In the genomic region with DNA sequence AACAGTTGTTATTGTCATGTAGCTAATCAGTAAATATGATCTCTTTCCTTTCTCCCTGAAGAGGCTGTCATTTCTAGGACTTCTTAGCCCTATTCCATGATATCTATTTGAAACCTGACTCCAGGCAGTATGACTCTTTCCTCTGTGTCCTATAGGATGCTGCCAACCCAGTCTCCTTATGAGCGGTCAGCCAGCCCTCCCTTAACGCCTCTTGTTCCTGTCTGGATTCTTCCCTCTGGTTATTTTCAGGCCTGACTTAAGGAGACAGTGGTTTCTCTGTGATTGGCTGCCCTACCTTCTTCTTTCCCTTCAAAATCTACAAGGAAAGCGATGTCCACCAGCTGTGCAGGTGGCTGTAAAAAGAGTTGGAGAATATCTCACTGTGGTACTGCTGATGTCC, we compare ENCODE assay signal across 16 cellular contexts. TPM values are rescaled to one million over a fixed set of nuclear protein-coding genes. Genes with fewer than 3 reads are reported as not detected.
DNase-seq lines count a peak whose midpoint lies in the region; ATAC-seq and TF ChIP-seq lines count a peak whose summit lies in the region.
"Had no signal": no experiment of that assay in that cellular context is flagged by ENCODE, and none has a peak within 500 bp of the region (broad histone marks: within the 10 kb centered on the region; RNA-seq: fewer than 3 reads in every experiment).

No MANE protein-coding gene starts in this region.

- no peak for TF ChIP-seq CTCF in epithelial cell of esophagus (IDR thresholded peaks at IDR 0.05; ENCODE audit: insufficient read depth, low read depth, low read length, missing control alignments)

- DNase-seq in DMS 273 (lab: John Stamatoyannopoulos, UW; ENCODE audit: unreplicated experiment), result peak; percentile 11
- no peak for DNase-seq in DMS 273 treated with DMSO at 0.1 percent for 48 hours (lab: John Stamatoyannopoulos, UW)
- peak; percentile 45 for DNase-seq in RKO (ENCODE audit: low spot score)
- DNase-seq in epithelial cell of esophagus (ENCODE audit: low read depth), result peak; percentile 66
- DNase-seq in non-pigmented ciliary epithelial cell (ENCODE audit: low read depth), result peak; percentile 59
- DNase-seq in H7, result no peak
- no peak for DNase-seq in left lobe of liver (ENCODE audit: low spot score)
- DNase-seq: 8988T; activated T-cell treated with anti-CD3 and anti-CD28 coated beads, Interleukin-2, amount 50 U/mL, for 1 hour; DMS53; NCI-H1436; pancreas; trophoblast cell had no signal

- H3K4me3 ChIP-seq in epithelial cell of esophagus (ENCODE audit: low read length) (no peak overlapping the region), H7 (ENCODE audit: insufficient read depth, low read depth, low read length) (no peak overlapping the region)
- H3K4me3 ChIP-seq: HAP-1, pancreas, SK-N-MC had no signal

- H3K36me3 ChIP-seq in H7 (replicated peaks; ENCODE audit: control insufficient read depth, insufficient read depth, low read length), result no peaks in the 10 kb centered on the region
- H3K36me3 ChIP-seq: HAP-1, pancreas had no signal

- ATAC-seq in HG02938 (IDR thresholded peaks at IDR 0.05; ENCODE audit: unreplicated experiment), result no peak
- no peak for ATAC-seq in left lobe of liver
- ATAC-seq: pancreas had no signal

- H3K27me3 ChIP-seq in H7 (ENCODE audit: control insufficient read depth, insufficient read depth, low read length), result no peaks in the 10 kb centered on the region
- H3K27me3 ChIP-seq: pancreas had no signal

RNA-seq across cellular contexts. Expression of gene C5orf63, which starts 19.4 kb away (rescaled TPM):
- total RNA-seq in H7 (2014; rRNA removed; shearing (Covaris generic)), result 0.37 and 0.90 TPM in 2 replicates
- total RNA-seq in left lobe of liver, result 4.2 TPM

Comparison
In these comparisons a context has a peak if more than half of its experiments do, and no peak if none do; other contexts are left out.
1. DNase-seq: peak in DMS 273 (single experiment), RKO (single experiment), epithelial cell of esophagus (single experiment) and non-pigmented ciliary epithelial cell (single experiment); none in DMS 273 treated with DMSO at 0.1 percent for 48 hours (single experiment), H7 (single experiment) and left lobe of liver (single experiment).